In the genomic region with DNA sequence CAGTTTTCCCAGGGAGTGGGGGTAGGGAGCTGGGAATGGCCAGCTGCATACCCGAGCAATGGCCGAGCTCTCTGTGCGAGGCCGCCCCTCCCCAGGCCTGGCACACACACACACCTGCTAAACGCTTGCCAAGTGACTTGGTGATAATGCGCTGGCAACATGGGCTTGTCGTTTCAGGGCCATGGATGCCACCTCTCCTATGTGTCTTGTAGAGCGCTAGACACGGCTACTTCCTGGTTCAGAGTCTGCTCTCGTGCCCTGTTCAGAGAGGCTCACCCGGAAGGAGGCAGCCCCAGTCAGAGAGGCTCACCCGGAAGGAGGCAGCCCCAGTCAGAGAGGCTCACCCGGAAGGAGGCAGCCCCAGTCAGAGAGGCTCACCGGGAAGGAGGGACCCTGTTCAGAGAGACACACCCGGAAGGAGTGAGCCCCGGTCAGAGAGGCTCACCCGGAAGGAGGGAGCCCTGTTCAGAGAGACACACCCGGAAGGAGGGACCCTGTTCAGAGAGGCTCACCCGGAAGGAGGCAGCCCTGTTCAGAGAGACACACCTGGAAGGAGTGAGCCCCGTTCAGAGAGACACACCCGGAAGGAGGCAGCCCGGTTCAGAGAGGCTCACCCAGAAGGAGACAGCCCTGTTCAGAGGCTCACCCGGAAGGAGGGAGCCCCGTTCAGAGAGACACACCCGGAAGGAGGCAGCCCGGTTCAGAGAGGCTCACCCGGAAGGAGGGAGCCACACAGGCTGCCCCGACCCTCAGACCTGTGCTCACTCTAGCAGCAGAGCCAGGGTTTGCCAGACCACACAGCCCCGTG, we compare ENCODE assay signal across 1 cellular context.
TF ChIP-seq lines count a peak whose summit lies in the region.

No MANE protein-coding gene starts in this region.

TF ChIP-seq in K562, 482 proteins besides CTCF, POLR2A, EP300 and RAD21 (continued from another document and continues in another):
- peak; percentile 75 for TF ChIP-seq PHF8 (IDR thresholded peaks at IDR 0.05; ENCODE audit: borderline replicate concordance, low read length)
- TF ChIP-seq, protein P1, sequence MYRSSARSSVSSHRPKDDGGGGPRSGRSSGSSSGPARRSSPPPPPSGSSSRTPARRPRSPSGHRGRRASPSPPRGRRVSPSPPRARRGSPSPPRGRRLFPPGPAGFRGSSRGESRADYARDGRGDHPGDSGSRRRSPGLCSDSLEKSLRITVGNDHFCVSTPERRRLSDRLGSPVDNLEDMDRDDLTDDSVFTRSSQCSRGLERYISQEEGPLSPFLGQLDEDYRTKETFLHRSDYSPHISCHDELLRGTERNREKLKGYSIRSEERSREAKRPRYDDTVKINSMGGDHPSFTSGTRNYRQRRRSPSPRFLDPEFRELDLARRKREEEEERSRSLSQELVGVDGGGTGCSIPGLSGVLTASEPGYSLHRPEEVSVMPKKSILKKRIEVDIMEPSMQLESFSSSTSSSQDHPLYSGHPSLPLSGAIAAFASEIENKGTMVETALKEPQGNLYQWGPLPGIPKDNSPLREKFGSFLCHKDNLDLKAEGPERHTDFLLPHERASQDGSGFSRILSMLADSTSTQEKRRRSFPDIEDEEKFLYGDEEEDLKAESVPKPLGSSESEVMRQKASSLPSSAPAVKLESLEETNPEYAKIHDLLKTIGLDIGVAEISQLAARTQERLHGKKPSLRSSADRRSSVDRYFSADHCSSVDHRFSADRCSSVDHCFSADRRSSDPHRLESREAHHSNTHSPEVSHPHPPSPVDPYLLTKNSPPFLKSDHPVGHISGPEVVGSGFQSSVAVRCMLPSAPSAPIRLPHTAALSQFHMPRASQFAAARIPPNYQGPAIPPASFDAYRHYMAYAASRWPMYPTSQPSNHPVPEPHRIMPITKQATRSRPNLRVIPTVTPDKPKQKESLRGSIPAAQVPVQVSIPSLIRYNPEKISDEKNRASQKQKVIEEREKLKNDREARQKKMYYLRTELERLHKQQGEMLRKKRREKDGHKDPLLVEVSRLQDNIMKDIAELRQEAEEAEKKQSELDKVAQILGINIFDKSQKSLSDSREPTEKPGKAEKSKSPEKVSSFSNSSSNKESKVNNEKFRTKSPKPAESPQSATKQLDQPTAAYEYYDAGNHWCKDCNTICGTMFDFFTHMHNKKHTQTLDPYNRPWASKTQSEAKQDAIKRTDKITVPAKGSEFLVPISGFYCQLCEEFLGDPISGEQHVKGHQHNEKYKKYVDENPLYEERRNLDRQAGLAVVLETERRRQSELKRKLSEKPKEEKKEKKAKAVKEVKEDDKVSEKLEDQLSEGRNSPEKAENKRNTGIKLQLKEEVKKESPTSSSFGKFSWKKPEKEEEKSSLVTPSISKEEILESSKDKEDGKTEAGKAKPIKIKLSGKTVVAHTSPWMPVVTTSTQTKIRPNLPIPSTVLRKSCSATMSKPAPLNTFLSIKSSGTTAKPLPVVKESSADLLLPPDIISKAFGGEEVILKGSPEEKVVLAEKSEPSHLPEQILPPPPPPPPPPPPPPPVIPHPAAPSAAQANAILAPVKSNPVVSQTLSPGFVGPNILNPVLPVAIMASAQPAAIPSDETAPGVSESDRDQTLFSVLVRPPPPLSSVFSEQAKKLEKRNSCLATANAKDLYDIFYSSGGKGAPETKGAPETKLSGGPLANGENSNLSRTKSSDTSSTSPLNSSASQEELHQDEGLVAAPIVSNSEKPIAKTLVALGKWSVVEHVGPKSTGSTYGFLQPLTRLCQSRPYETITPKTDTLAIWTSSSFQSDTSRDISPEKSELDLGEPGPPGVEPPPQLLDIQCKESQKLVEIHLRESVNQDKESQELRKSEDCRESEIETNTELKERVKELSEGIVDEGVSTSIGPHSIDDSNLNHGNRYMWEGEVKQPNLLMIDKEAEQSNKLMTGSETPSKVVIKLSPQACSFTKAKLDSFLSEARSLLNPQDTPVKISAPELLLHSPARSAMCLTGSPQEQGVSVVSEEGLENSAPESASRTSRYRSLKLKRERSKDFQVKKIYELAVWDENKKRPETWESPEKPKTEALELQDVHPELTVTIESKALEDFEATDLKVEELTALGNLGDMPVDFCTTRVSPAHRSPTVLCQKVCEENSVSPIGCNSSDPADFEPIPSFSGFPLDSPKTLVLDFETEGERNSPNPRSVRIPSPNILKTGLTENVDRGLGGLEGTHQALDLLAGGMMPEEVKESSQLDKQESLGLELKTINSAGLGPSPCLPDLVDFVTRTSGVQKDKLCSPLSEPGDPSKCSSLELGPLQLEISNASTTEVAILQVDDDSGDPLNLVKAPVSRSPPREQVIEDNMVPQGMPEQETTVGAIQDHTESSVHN (IDR thresholded peaks at IDR 0.05; ENCODE audit: borderline replicate concordance in 1 of 2, low read depth in 1 of 2), result no peak
- TF ChIP-seq OTX1 (CRISPR knock-in tag; IDR thresholded peaks at IDR 0.05), result no peak
- TF ChIP-seq MTA1 (IDR thresholded peaks at IDR 0.05; ENCODE audit: borderline replicate concordance), result no peak
- TF ChIP-seq ZNF280B (CRISPR knock-in tag; IDR thresholded peaks at IDR 0.05), result no peak
- TF ChIP-seq SFPQ (IDR thresholded peaks at IDR 0.05; ENCODE audit: low read depth, low read length), result no peak
- TF ChIP-seq E4F1 (CRISPR knock-in tag; IDR thresholded peaks at IDR 0.05; ENCODE audit: borderline replicate concordance), result no peak
- TF ChIP-seq EWSR1 (IDR thresholded peaks at IDR 0.05; ENCODE audit: borderline replicate concordance, low read depth, partially characterized antibody), result no peak
- no peak for TF ChIP-seq E2F6 (IDR thresholded peaks at IDR 0.05; ENCODE audit: borderline replicate concordance in 1 of 2, extremely low read depth in 1 of 2, insufficient read depth in 1 of 2, insufficient read length in 1 of 2, low read depth in 1 of 2, low read length in 1 of 2, poor library complexity in 1 of 2, severe bottlenecking in 1 of 2)
- TF ChIP-seq, protein P2, sequence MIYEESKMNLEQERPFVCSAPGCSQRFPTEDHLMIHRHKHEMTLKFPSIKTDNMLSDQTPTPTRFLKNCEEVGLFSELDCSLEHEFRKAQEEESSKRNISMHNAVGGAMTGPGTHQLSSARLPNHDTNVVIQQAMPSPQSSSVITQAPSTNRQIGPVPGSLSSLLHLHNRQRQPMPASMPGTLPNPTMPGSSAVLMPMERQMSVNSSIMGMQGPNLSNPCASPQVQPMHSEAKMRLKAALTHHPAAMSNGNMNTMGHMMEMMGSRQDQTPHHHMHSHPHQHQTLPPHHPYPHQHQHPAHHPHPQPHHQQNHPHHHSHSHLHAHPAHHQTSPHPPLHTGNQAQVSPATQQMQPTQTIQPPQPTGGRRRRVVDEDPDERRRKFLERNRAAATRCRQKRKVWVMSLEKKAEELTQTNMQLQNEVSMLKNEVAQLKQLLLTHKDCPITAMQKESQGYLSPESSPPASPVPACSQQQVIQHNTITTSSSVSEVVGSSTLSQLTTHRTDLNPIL (CRISPR knock-in tag; IDR thresholded peaks at IDR 0.05), result no peak
- no peak for TF ChIP-seq ZNF174 (CRISPR knock-in tag; IDR thresholded peaks at IDR 0.05)
- TF ChIP-seq, protein P3, sequence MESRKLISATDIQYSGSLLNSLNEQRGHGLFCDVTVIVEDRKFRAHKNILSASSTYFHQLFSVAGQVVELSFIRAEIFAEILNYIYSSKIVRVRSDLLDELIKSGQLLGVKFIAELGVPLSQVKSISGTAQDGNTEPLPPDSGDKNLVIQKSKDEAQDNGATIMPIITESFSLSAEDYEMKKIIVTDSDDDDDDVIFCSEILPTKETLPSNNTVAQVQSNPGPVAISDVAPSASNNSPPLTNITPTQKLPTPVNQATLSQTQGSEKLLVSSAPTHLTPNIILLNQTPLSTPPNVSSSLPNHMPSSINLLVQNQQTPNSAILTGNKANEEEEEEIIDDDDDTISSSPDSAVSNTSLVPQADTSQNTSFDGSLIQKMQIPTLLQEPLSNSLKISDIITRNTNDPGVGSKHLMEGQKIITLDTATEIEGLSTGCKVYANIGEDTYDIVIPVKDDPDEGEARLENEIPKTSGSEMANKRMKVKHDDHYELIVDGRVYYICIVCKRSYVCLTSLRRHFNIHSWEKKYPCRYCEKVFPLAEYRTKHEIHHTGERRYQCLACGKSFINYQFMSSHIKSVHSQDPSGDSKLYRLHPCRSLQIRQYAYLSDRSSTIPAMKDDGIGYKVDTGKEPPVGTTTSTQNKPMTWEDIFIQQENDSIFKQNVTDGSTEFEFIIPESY (CRISPR knock-in tag; IDR thresholded peaks at IDR 0.05), result peak; percentile 32; the same call in 1 of the 2 replicates
- TF ChIP-seq ZNF780A (CRISPR knock-in tag; IDR thresholded peaks at IDR 0.05), result no peak
- TF ChIP-seq HMG20A (CRISPR knock-in tag; conservative IDR thresholded peaks at IDR 0.05), result no peak
- TF ChIP-seq ELF1 (tag; IDR thresholded peaks at IDR 0.05), result peak; percentile 100
- no peak for TF ChIP-seq ATF1 (CRISPR knock-in tag; IDR thresholded peaks at IDR 0.05)
- TF ChIP-seq ATF1 (tag; IDR thresholded peaks at IDR 0.05), result peak; percentile 34; the same call in 1 of the 2 replicates
- TF ChIP-seq NEUROD1 (IDR thresholded peaks at IDR 0.05; ENCODE audit: borderline replicate concordance, low read depth, low read length, partially characterized antibody), result peak; percentile 15
- peak; percentile 8; the same call in 1 of the 2 replicates for TF ChIP-seq ZNF384 (IDR thresholded peaks at IDR 0.05; ENCODE audit: low read depth, low read length)
- no peak for TF ChIP-seq HDGF (IDR thresholded peaks at IDR 0.05)
- TF ChIP-seq, protein P4, sequence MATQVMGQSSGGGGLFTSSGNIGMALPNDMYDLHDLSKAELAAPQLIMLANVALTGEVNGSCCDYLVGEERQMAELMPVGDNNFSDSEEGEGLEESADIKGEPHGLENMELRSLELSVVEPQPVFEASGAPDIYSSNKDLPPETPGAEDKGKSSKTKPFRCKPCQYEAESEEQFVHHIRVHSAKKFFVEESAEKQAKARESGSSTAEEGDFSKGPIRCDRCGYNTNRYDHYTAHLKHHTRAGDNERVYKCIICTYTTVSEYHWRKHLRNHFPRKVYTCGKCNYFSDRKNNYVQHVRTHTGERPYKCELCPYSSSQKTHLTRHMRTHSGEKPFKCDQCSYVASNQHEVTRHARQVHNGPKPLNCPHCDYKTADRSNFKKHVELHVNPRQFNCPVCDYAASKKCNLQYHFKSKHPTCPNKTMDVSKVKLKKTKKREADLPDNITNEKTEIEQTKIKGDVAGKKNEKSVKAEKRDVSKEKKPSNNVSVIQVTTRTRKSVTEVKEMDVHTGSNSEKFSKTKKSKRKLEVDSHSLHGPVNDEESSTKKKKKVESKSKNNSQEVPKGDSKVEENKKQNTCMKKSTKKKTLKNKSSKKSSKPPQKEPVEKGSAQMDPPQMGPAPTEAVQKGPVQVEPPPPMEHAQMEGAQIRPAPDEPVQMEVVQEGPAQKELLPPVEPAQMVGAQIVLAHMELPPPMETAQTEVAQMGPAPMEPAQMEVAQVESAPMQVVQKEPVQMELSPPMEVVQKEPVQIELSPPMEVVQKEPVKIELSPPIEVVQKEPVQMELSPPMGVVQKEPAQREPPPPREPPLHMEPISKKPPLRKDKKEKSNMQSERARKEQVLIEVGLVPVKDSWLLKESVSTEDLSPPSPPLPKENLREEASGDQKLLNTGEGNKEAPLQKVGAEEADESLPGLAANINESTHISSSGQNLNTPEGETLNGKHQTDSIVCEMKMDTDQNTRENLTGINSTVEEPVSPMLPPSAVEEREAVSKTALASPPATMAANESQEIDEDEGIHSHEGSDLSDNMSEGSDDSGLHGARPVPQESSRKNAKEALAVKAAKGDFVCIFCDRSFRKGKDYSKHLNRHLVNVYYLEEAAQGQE (CRISPR knock-in tag; IDR thresholded peaks at IDR 0.05; ENCODE audit: low read depth), result no peak
- TF ChIP-seq ETV6 (IDR thresholded peaks at IDR 0.05; ENCODE audit: borderline replicate concordance in 1 of 2, low read depth in 2 of 2, low read length in 1 of 2), result peak; percentile 98 to 99
- TF ChIP-seq ETV6 (CRISPR knock-in tag; IDR thresholded peaks at IDR 0.05; ENCODE audit: borderline replicate concordance), result no peak
- no peak for TF ChIP-seq RFX7 (CRISPR knock-in tag; IDR thresholded peaks at IDR 0.05)
- peak; percentile 37 for TF ChIP-seq TAF1 (IDR thresholded peaks at IDR 0.05; ENCODE audit: control insufficient read depth, extremely low read depth, insufficient read depth, low read length, severe bottlenecking)
